Comparison of ENCODE assay signal across 20 cellular contexts in genomic region chr7:44819292-44819691, GRCh38. TPM values are rescaled to one million over a fixed set of nuclear protein-coding genes. Genes with fewer than 3 reads are reported as not detected.
DNase-seq lines count a peak whose midpoint lies in the region; ATAC-seq and TF ChIP-seq lines count a peak whose summit lies in the region.
"Had no signal": no experiment of that assay in that cellular context is flagged by ENCODE, and none has a peak within 500 bp of the region (broad histone marks: within the 10 kb centered on the region; RNA-seq: fewer than 3 reads in every experiment).

No MANE protein-coding gene starts in this region.

- no peaks in the 10 kb centered on the region for H3K27me3 ChIP-seq in RWPE2 (ENCODE audit: insufficient read depth, poor library complexity, severe bottlenecking)
- H3K27me3 ChIP-seq: BE2C, MG63 had no signal

- ATAC-seq in RWPE2 (ENCODE audit: low read depth) (0 out of 3 replicates have a peak, but pooled peaks have one; percentile 21), sciatic nerve (no peak)

- intact Hi-C loops in sciatic nerve (cut with DNase I), result no loop called here

- H3K27ac ChIP-seq in RWPE2 (ENCODE audit: poor library complexity, severe bottlenecking), result no peak overlapping the region

- H3K9me3 ChIP-seq in RWPE2 (ENCODE audit: severe bottlenecking), result no peaks in the 10 kb centered on the region
- H3K9me3 ChIP-seq: BE2C, MG63 had no signal

- DNase-seq in activated effector memory CD4-positive, alpha-beta T cell treated with anti-CD3 and anti-CD28 coated beads, Interleukin-2, amount 50 U/mL, for 16 hours, result peak; percentile 39
- DNase-seq in activated effector memory CD4-positive, alpha-beta T cell treated with Interleukin-2 at 50 U/mL for 16 hours, result no peak
- DNase-seq in RWPE2 (ENCODE audit: low spot score) (no peak), islet precursor cell (peak; percentile 63), SKM-1 (lab: John Stamatoyannopoulos, UW; ENCODE audit: unreplicated experiment) (no peak), sciatic nerve (ENCODE audit: low spot score) (no peak), NCI-H446 (lab: John Stamatoyannopoulos, UW) (no peak)
- DNase-seq in stimulated activated CD4-positive, alpha-beta T cell treated with anti-CD3 and anti-CD28 coated beads, Interleukin-15, amount 100 ng/mL, for 24 hours, result no peak
- DNase-seq: 8988T; ACHN; BE2C; CD8-positive, alpha-beta memory T cell; DMS79 treated with DMSO at 0.1 percent for 48 hours; HFFc6; KBM-7; MG63; NCI-H1105 treated with DMSO at 0.1 percent for 48 hours; NCI-H2029; NCI-H446 treated with DMSO at 0.1 percent for 48 hours; NCI-H526 had no signal

- H3K4me3 ChIP-seq in RWPE2 (ENCODE audit: severe bottlenecking), result no peak overlapping the region
- H3K4me3 ChIP-seq: MG63 had no signal

- no peaks in the 10 kb centered on the region for H3K36me3 ChIP-seq in RWPE2 (ENCODE audit: low read depth)
- H3K36me3 ChIP-seq: MG63 had no signal

- TF ChIP-seq CTCF in RWPE2 (IDR thresholded peaks at IDR 0.05; ENCODE audit: poor library complexity, severe bottlenecking), result no peak

- no peaks in the 10 kb centered on the region for H3K4me1 ChIP-seq in RWPE2 (ENCODE audit: insufficient read depth, poor library complexity, severe bottlenecking)
- H3K4me1 ChIP-seq: BE2C had no signal

RNA-seq across cellular contexts. Expression of gene PPIA, which starts 22.8 kb away (rescaled TPM):
- 637 TPM for total RNA-seq in sciatic nerve

RNA-seq across cellular contexts. Expression of gene H2AZ2, which starts 28.6 kb away (rescaled TPM):
- total RNA-seq in sciatic nerve, result 159 TPM

Comparison
In these comparisons a context has a peak if more than half of its experiments do, and no peak if none do; other contexts are left out.
1. DNase-seq: peak in activated effector memory CD4-positive, alpha-beta T cell treated with anti-CD3 and anti-CD28 coated beads, Interleukin-2, amount 50 U/mL, for 16 hours (single experiment) and islet precursor cell (single experiment); none in activated effector memory CD4-positive, alpha-beta T cell treated with Interleukin-2 at 50 U/mL for 16 hours (single experiment), RWPE2 (single experiment), SKM-1 (single experiment), sciatic nerve (single experiment), NCI-H446 (0 of 2) and stimulated activated CD4-positive, alpha-beta T cell treated with anti-CD3 and anti-CD28 coated beads, Interleukin-15, amount 100 ng/mL, for 24 hours (single experiment).